ENCODE assay signal across 8 cellular contexts in genomic region chr10:72928798-72929197, GRCh38. TPM values are rescaled to one million over a fixed set of nuclear protein-coding genes. Genes with fewer than 3 reads are reported as not detected.
"Had no signal": no experiment of that assay in that cellular context is flagged by ENCODE, and none has a peak within 500 bp of the region (broad histone marks: within the 10 kb centered on the region; RNA-seq: fewer than 3 reads in every experiment).

No MANE protein-coding gene starts in this region.

- DNase-seq: GDM1, GF-D8 had no signal

- ATAC-seq: GM12878 had no signal

- FAIRE-seq: G401.6, GM12878, GM12891, GM18507, GM19239 had no signal

- H3K4me3 ChIP-seq: GM12878 had no signal

RNA-seq across cellular contexts. Expression of gene PLA2G12B, which starts 25.8 kb away (rescaled TPM):
- total RNA-seq: G401, GM12878 had no signal
- polyA plus RNA-seq: GM12878 had no signal

RNA-seq across cellular contexts. Expression of gene OIT3, which starts 35.3 kb away (rescaled TPM):
- total RNA-seq: G401, GM12878 had no signal
- polyA plus RNA-seq: GM12878 had no signal
